Comparison of ENCODE assay signal across 12 cellular contexts in the genomic region with DNA sequence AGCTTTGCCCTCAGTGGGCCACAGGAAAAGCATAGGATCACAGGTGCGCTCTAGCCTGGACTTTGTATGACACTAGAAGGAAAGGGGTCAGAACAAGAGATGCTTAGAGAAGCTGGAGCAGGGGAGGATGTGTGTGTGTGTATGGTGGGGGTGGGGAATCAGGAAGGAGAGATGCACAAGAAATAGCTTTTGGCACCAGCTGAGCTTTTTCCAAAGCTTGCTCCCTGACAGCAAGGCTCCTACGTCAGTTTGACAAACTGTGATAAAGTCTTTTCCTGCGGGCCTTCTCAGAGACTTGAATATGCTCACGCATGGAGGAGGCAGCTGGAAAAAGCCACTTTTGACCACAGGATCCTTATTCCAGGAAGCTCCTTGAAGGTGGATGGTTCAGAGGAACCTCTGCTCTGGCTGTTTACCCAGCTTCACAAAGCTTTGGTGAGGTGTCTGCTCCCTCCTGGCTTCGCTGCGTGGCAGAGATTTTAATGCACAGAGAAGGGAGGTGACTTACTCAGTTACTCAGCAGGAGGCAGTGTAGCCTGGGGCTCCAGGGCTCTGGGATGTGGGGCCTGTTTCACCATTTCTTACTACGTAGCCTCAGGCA. TPM values are rescaled to one million over a fixed set of nuclear protein-coding genes. Genes with fewer than 3 reads are reported as not detected.
DNase-seq lines count a peak whose midpoint lies in the region; ATAC-seq and TF ChIP-seq lines count a peak whose summit lies in the region.
"Had no signal": no experiment of that assay in that cellular context is flagged by ENCODE, and none has a peak within 500 bp of the region (broad histone marks: within the 10 kb centered on the region; RNA-seq: fewer than 3 reads in every experiment).

No MANE protein-coding gene starts in this region.

- peaks cover 19% of the 10 kb centered on the region for H3K36me3 Mint-ChIP-seq in osteocyte (ENCODE audit: unreplicated experiment)
- H3K36me3 Mint-ChIP-seq: IgD-negative memory B cell had no signal

- peak overlapping the region; percentile 83 for H3K27ac Mint-ChIP-seq in osteocyte (ENCODE audit: unreplicated experiment)
- H3K27ac Mint-ChIP-seq: IgD-negative memory B cell had no signal

- DNase-seq in RWPE1 (ENCODE audit: low spot score) (no peak), esophagus squamous epithelium (lab: John Stamatoyannopoulos, UW) (no peak), osteocyte (ENCODE audit: extremely low spot score, unreplicated experiment) (no peak), left lobe of liver (ENCODE audit: low spot score) (no peak), KBM-7 (no peak)
- DNase-seq in activated T-cell treated with anti-CD3 and anti-CD28 coated beads, Interleukin-2, amount 50 U/mL, for 1 hour: no peak
- DNase-seq: activated CD4-positive, alpha-beta T cell treated with anti-CD3 and anti-CD28 coated beads for 1 hour; NCI-H774; stimulated activated CD4-positive, alpha-beta T cell treated with anti-CD3 and anti-CD28 coated beads, Interleukin-4, amount 100 ng/mL, for 1 hour had no signal

- no peak for TF ChIP-seq CTCF in 22Rv1 (IDR thresholded peaks at IDR 0.05)
- TF ChIP-seq CTCF in RWPE1 (conservative IDR thresholded peaks at IDR 0.05; ENCODE audit: low read depth): no peak
- TF ChIP-seq CTCF in esophagus squamous epithelium (IDR thresholded peaks at IDR 0.05): peak in 1 of 6 experiments; percentile 13
- TF ChIP-seq CTCF in osteocyte (IDR thresholded peaks at IDR 0.05): no peak

- intact Hi-C loops in esophagus squamous epithelium (cut with DNase I): loop anchor here (5.0 kb wide), 1 partner anchor 43 kb away; a partner anchor contains a TSS

- H3K9me3 Mint-ChIP-seq in osteocyte (ENCODE audit: unreplicated experiment): no peaks in the 10 kb centered on the region
- H3K9me3 Mint-ChIP-seq: IgD-negative memory B cell had no signal

- TF ChIP-seq POLR2A in esophagus squamous epithelium (IDR thresholded peaks at IDR 0.05): no peak

- peaks cover 75 to 94% (median 78%) of the 10 kb centered on the region in 3 donors for H3K4me1 ChIP-seq in esophagus squamous epithelium

- H3K4me3 ChIP-seq in esophagus squamous epithelium: peak overlapping the region in 3 of 4 donors; percentile 10 to 92 (median 78)

- H3K36me3 ChIP-seq in esophagus squamous epithelium: peaks cover 22 to 37% (median 23%) of the 10 kb centered on the region in 3 donors

- peaks cover 60% of the 10 kb centered on the region for H3K4me1 Mint-ChIP-seq in osteocyte (ENCODE audit: unreplicated experiment)

- WGBS in esophagus squamous epithelium, 2 donors: 20 to 32% methylated on average over 4 to 7 of the region's 7 CpGs

- no peaks in the 10 kb centered on the region for H3K9me3 ChIP-seq in esophagus squamous epithelium

- H3K4me3 Mint-ChIP-seq in osteocyte (ENCODE audit: unreplicated experiment): peak overlapping the region; percentile 86
- H3K4me3 Mint-ChIP-seq: IgD-negative memory B cell had no signal

- H3K27ac ChIP-seq in 22Rv1 (peak overlapping the region; percentile 86), RWPE1 (peak overlapping the region; percentile 94), esophagus squamous epithelium (peak overlapping the region; percentile 98 to 99 (median 99))

- peaks cover 0 to 12% (median 0%) of the 10 kb centered on the region in 4 donors for H3K27me3 ChIP-seq in esophagus squamous epithelium

- no peaks in the 10 kb centered on the region for H3K27me3 Mint-ChIP-seq in osteocyte (ENCODE audit: unreplicated experiment)

- CTCF ChIA-PET in RWPE1 (lab: Yijun Ruan, JAX): interaction anchor here (0.7 to 1.1 kb wide), 2 partner anchors 17 to 23 kb away, joined by 3 read pairs; no protein-coding TSS in a partner anchor

- POLR2A ChIA-PET in RWPE1 (lab: Yijun Ruan, JAX; ENCODE audit: low non-redundant PET): no interaction called here

- in situ Hi-C loops in KBM-7 (cut with MboI; ENCODE audit: low pct_unique_long_range_greater_than_20kb, low sequenced_read_pairs): no loop called here

- ATAC-seq in left lobe of liver (no peak), HG03354 (IDR thresholded peaks at IDR 0.05; ENCODE audit: poor library complexity, severe bottlenecking, unreplicated experiment) (no peak)

RNA-seq across cellular contexts. Expression of a gene that starts 3.9 kb away (rescaled TPM):
- total RNA-seq in esophagus squamous epithelium (10 to 100 TPM; 40.6 to 89.4 (median 53.8) TPM), osteocyte (282 and 283 TPM in 2 replicates), left lobe of liver (38.9 TPM)

RNA-seq across cellular contexts. Expression of a gene that starts 15.7 kb away (rescaled TPM):
- total RNA-seq in esophagus squamous epithelium (not detected), osteocyte (not detected in 2 replicates), left lobe of liver (0.65 TPM)

RNA-seq across cellular contexts. Expression of a gene that starts 44.4 kb away (rescaled TPM):
- total RNA-seq in esophagus squamous epithelium (10 to 100 TPM; 32.2 to 54.3 (median 39.5) TPM), osteocyte (50.0 and 56.1 TPM in 2 replicates), left lobe of liver (27.3 TPM)

RNA-seq across cellular contexts. Expression of a gene that starts 45.0 kb away (rescaled TPM):
- 10 to 100 TPM; 11.6 to 24.1 (median 20.9) TPM for total RNA-seq in esophagus squamous epithelium
- 29.2 and 31.5 TPM in 2 replicates for total RNA-seq in osteocyte
- total RNA-seq in left lobe of liver: 22.4 TPM
